1 cellular context compared by ENCODE assay signal in the genomic region with DNA sequence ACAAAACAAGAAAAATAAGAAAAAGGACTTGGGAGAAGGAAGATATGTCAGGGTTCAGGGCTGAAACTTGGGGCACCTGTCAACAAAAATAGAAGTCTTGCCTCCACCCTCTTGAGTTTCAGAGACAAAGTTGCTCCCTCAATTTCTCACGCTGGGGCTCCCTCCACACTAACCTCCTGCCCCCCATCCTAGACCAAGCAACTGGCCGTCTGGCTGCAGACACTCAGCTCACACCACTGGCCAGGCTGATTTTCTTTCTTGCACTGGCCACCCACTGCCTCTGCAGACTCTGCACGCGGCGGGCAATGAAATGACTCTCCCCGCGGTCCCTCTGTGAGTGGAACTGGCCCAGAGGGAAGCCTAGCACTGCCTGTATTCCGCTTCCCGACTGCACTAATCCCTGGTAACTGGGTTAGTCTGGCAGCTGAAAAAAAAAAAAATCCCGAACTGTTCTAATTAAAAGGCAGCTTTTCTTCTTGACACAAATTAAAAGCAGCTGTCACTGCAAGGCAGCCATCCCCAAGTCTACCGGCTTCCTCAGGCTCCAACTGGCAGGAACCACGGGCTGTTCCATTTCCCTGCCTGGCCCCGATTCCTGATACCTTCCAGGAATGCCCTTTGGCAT.
TF ChIP-seq lines count a peak whose summit lies in the region.

No MANE protein-coding gene starts in this region.

TF ChIP-seq in SK-N-SH, 30 proteins besides CTCF, POLR2A, EP300 and RAD21 (continued from another document):
- TF ChIP-seq, protein P1, sequence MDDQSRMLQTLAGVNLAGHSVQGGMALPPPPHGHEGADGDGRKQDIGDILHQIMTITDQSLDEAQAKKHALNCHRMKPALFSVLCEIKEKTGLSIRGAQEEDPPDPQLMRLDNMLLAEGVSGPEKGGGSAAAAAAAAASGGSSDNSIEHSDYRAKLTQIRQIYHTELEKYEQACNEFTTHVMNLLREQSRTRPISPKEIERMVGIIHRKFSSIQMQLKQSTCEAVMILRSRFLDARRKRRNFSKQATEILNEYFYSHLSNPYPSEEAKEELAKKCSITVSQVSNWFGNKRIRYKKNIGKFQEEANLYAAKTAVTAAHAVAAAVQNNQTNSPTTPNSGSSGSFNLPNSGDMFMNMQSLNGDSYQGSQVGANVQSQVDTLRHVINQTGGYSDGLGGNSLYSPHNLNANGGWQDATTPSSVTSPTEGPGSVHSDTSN (IDR thresholded peaks at IDR 0.05): peak; percentile 78
